In genomic region chr1:97461782-97462181, GRCh38 we compare ENCODE assay signal across 9 cellular contexts.
A peak's percentile ranks its signal among the peaks of the same experiment; 100 is the strongest.
DNase-seq lines count a peak whose midpoint lies in the region; ATAC-seq and TF ChIP-seq lines count a peak whose summit lies in the region.
"Had no signal": no experiment of that assay in that cellular context is flagged by ENCODE, and none has a peak within 500 bp of the region (broad histone marks: within the 10 kb centered on the region; RNA-seq: fewer than 3 reads in every experiment).

No MANE protein-coding gene starts in this region.

- H3K4me1 ChIP-seq in heart left ventricle (peaks cover 0 to 16% (median 6%) of the 10 kb centered on the region in 12 donors), testis (no peaks in the 10 kb centered on the region)
- H3K4me1 ChIP-seq: transverse colon had no signal

- no peak for TF ChIP-seq POLR2A in heart left ventricle (IDR thresholded peaks at IDR 0.05)
- TF ChIP-seq POLR2A in testis (IDR thresholded peaks at IDR 0.05) = no peak

- DNase-seq in heart left ventricle (no peak), mucosa of gallbladder (ENCODE audit: low spot score) (no peak), testis (no peak), activated gamma-delta T cell treated with Interleukin-2 at 50 U/mL for 16 hours (no peak)
- no peak for DNase-seq in activated T-cell treated with anti-CD3 and anti-CD28 coated beads, Interleukin-2, amount 50 U/mL, for 48 hours
- DNase-seq: transverse colon had no signal

- H3K27ac ChIP-seq in heart left ventricle (peak overlapping the region in 7 of 12 donors; percentile 2 to 55 (median 21)), testis (no peak overlapping the region)
- H3K27ac ChIP-seq: transverse colon had no signal

- H3K27me3 ChIP-seq in heart left ventricle (no peaks in the 10 kb centered on the region), testis (no peaks in the 10 kb centered on the region)
- H3K27me3 ChIP-seq: transverse colon had no signal

- H3K4me3 ChIP-seq in heart left ventricle (no peak overlapping the region), testis (no peak overlapping the region)
- H3K4me3 ChIP-seq: transverse colon had no signal

- no peak for TF ChIP-seq CTCF in heart left ventricle (IDR thresholded peaks at IDR 0.05)
- no peak for TF ChIP-seq CTCF in testis (IDR thresholded peaks at IDR 0.05)

- intact Hi-C loops in heart left ventricle (cut with DNase I) (no loop called here), testis (cut with DNase I; ENCODE audit: low total_unique reads) (no loop called here)

- H3K36me3 ChIP-seq in heart left ventricle (no peaks in the 10 kb centered on the region), testis (ENCODE audit: low read depth, missing control alignments) (no peaks in the 10 kb centered on the region)
- H3K36me3 ChIP-seq: transverse colon had no signal

- ATAC-seq in GM18858 (IDR thresholded peaks at IDR 0.05; ENCODE audit: unreplicated experiment) (peak; percentile 97), GM21529 (IDR thresholded peaks at IDR 0.05; ENCODE audit: unreplicated experiment) (peak; percentile 93), HG03378 (IDR thresholded peaks at IDR 0.05; ENCODE audit: unreplicated experiment) (peak; percentile 97), heart left ventricle (peak in 2 of 4 donors; percentile 66 to 75)

- H3K9me3 ChIP-seq in heart left ventricle = peaks cover 0 to 7% (median 0%) of the 10 kb centered on the region in 12 donors
- H3K9me3 ChIP-seq in testis = no peaks in the 10 kb centered on the region
- H3K9me3 ChIP-seq: transverse colon had no signal

Comparison
In these comparisons a context has a peak if more than half of its experiments do, and no peak if none do; other contexts are left out.
1. H3K27ac ChIP-seq: peak in heart left ventricle (7 of 12); none in testis (0 of 2).